1 cellular context compared by ENCODE assay signal in the genomic region with DNA sequence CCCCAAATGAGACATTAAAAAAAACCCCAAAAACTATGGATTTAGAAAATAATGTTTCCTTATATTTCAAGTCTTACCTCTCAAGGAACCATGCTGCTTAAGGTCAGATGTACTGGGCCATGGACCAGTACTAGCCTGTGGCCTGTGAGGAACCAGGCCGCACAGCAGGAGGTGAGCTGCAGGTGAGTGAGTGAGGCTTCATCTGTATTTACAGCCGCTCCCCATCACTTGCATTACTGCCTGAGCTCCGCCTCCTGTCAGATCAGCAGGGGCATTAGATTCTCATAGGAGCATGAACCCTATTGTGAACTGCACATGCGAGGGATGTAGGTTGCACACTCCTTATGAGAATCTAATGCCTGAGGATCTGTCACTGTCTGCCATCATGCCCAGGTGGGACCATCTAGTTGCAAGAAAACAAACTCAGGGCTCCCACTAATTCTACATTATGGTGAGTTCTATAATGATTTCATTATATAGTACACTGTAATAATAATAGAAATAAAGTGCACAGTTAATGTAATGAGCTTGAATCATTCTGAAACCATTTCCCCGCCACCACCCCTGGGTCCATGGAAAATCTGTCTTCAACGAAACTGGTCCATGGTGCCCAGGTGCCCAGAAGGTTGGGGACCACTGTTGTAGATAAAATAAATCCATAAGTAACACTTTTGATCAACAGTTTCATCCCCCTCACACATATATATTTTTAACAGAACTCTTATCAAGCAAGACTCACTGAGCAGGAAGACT.
TF ChIP-seq lines count a peak whose summit lies in the region.

No MANE protein-coding gene starts in this region.

TF ChIP-seq in HCT116, 20 proteins besides CTCF, POLR2A, EP300 and RAD21:
- TF ChIP-seq ELF1 (IDR thresholded peaks at IDR 0.05; ENCODE audit: borderline replicate concordance, low read depth) (no peak), SIN3A (IDR thresholded peaks at IDR 0.05; ENCODE audit: low read depth) (no peak), YY1 (IDR thresholded peaks at IDR 0.05; ENCODE audit: extremely low read depth, insufficient replicate concordance, low read depth, low read length) (no peak), JUND (IDR thresholded peaks at IDR 0.05) (no peak), FOSL1 (IDR thresholded peaks at IDR 0.05; ENCODE audit: low read depth) (no peak), SP1 (IDR thresholded peaks at IDR 0.05; ENCODE audit: low read depth) (no peak), CEBPB (IDR thresholded peaks at IDR 0.05; ENCODE audit: low read depth) (no peak), SRF (IDR thresholded peaks at IDR 0.05; ENCODE audit: low read depth) (no peak), POLR2AphosphoS5 (IDR thresholded peaks at IDR 0.05; ENCODE audit: low read depth, low read length) (no peak), EZH2 (IDR thresholded peaks at IDR 0.05) (no peak), EGR1 (IDR thresholded peaks at IDR 0.05; ENCODE audit: low read depth) (no peak)
- TF ChIP-seq, protein P1, sequence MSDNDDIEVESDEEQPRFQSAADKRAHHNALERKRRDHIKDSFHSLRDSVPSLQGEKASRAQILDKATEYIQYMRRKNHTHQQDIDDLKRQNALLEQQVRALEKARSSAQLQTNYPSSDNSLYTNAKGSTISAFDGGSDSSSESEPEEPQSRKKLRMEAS (IDR thresholded peaks at IDR 0.05) = no peak
- TF ChIP-seq, protein P2, sequence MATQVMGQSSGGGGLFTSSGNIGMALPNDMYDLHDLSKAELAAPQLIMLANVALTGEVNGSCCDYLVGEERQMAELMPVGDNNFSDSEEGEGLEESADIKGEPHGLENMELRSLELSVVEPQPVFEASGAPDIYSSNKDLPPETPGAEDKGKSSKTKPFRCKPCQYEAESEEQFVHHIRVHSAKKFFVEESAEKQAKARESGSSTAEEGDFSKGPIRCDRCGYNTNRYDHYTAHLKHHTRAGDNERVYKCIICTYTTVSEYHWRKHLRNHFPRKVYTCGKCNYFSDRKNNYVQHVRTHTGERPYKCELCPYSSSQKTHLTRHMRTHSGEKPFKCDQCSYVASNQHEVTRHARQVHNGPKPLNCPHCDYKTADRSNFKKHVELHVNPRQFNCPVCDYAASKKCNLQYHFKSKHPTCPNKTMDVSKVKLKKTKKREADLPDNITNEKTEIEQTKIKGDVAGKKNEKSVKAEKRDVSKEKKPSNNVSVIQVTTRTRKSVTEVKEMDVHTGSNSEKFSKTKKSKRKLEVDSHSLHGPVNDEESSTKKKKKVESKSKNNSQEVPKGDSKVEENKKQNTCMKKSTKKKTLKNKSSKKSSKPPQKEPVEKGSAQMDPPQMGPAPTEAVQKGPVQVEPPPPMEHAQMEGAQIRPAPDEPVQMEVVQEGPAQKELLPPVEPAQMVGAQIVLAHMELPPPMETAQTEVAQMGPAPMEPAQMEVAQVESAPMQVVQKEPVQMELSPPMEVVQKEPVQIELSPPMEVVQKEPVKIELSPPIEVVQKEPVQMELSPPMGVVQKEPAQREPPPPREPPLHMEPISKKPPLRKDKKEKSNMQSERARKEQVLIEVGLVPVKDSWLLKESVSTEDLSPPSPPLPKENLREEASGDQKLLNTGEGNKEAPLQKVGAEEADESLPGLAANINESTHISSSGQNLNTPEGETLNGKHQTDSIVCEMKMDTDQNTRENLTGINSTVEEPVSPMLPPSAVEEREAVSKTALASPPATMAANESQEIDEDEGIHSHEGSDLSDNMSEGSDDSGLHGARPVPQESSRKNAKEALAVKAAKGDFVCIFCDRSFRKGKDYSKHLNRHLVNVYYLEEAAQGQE (IDR thresholded peaks at IDR 0.05; ENCODE audit: low read depth) = no peak
